ENCODE assay signal across 1 cellular context in genomic region chr3:193843447-193844301, GRCh38.
TF ChIP-seq lines count a peak whose summit lies in the region.

No MANE protein-coding gene starts in this region.

TF ChIP-seq in GM12878, 131 proteins besides CTCF, POLR2A, EP300 and RAD21 (continued from another document):
- TF ChIP-seq ZNF687 (IDR thresholded peaks at IDR 0.05) = no peak
